ENCODE assay signal across 21 cellular contexts in genomic region chr18:13524824-13525223, GRCh38.
A peak's percentile ranks its signal among the peaks of the same experiment; 100 is the strongest.
DNase-seq lines count a peak whose midpoint lies in the region; ATAC-seq and TF ChIP-seq lines count a peak whose summit lies in the region.
"Had no signal": no experiment of that assay in that cellular context is flagged by ENCODE, and none has a peak within 500 bp of the region (broad histone marks: within the 10 kb centered on the region; RNA-seq: fewer than 3 reads in every experiment).

No MANE protein-coding gene starts in this region.

- intact Hi-C loops in gastrocnemius medialis (cut with DNase I; ENCODE audit: low total_unique reads) = loop anchor here (5.0 kb wide), 1 partner anchor 202 kb away; the partner anchor contains the start of genes FAM210A and RNMT

- no peak overlapping the region for H3K4me3 ChIP-seq in right atrium auricular region
- H3K4me3 ChIP-seq in gastrocnemius medialis = no peak overlapping the region
- H3K4me3 ChIP-seq in BE2C (ENCODE audit: low read depth, low read length) = no peak overlapping the region
- H3K4me3 ChIP-seq: BLaER1 treated with 17β-estradiol and CSF1 and Interleukin-3, amounts not matched to agents 10 nM and 100 nM; GM23338; HAP-1 had no signal

- H3K36me3 ChIP-seq in right atrium auricular region = no peaks in the 10 kb centered on the region
- H3K36me3 ChIP-seq in gastrocnemius medialis = no peaks in the 10 kb centered on the region
- no peaks in the 10 kb centered on the region for H3K36me3 ChIP-seq in BE2C
- H3K36me3 ChIP-seq: HAP-1 had no signal

- TF ChIP-seq CTCF in right atrium auricular region (IDR thresholded peaks at IDR 0.05) (no peak), gastrocnemius medialis (IDR thresholded peaks at IDR 0.05 in 4 of 5, conservative IDR thresholded peaks at IDR 0.05 in 1 of 5) (no peak), BE2C (IDR thresholded peaks at IDR 0.05; ENCODE audit: low read depth, low read length) (no peak)

- H3K4me1 ChIP-seq in right atrium auricular region = peaks cover 0 to 34% of the 10 kb centered on the region in 2 donors
- H3K4me1 ChIP-seq in gastrocnemius medialis = peaks cover 45 to 49% of the 10 kb centered on the region in 2 donors
- no peaks in the 10 kb centered on the region for H3K4me1 ChIP-seq in BE2C
- H3K4me1 ChIP-seq: HAP-1 had no signal

- TF ChIP-seq POLR2A in gastrocnemius medialis (IDR thresholded peaks at IDR 0.05) = no peak

- in situ Hi-C loops in gastrocnemius medialis (cut with MboI; ENCODE audit: low sequenced_read_pairs in 4 of 4) = loop anchor here in 3 of 4 donors (5.0 to 25.0 kb wide), 4 partner anchors 140 to 313 kb away; partner anchors contain the start of gene LDLRAD4 (in 1 of the 3)

- no peaks in the 10 kb centered on the region for H3K27me3 ChIP-seq in right atrium auricular region
- H3K27me3 ChIP-seq in gastrocnemius medialis = no peaks in the 10 kb centered on the region
- H3K27me3 ChIP-seq in BE2C = no peaks in the 10 kb centered on the region
- H3K27me3 ChIP-seq: BLaER1 treated with 17β-estradiol and CSF1 and Interleukin-3, amounts not matched to agents 10 nM and 100 nM had no signal

- H3K27ac ChIP-seq in right atrium auricular region (peak overlapping the region; percentile 51 to 53), gastrocnemius medialis (peak overlapping the region in 3 of 4 donors; percentile 51 to 62 (median 58))
- H3K27ac ChIP-seq: BLaER1 treated with 17β-estradiol and CSF1 and Interleukin-3, amounts not matched to agents 10 nM and 100 nM; RWPE1 had no signal

- H3K9me3 ChIP-seq in right atrium auricular region = no peaks in the 10 kb centered on the region
- no peaks in the 10 kb centered on the region for H3K9me3 ChIP-seq in gastrocnemius medialis
- no peaks in the 10 kb centered on the region for H3K9me3 ChIP-seq in BE2C
- H3K9me3 ChIP-seq: BLaER1 treated with 17β-estradiol and CSF1 and Interleukin-3, amounts not matched to agents 10 nM and 100 nM; HAP-1 had no signal

- ATAC-seq in gastrocnemius medialis = no peak
- ATAC-seq in HG02981 (IDR thresholded peaks at IDR 0.05; ENCODE audit: unreplicated experiment) = no peak
- no peak for ATAC-seq in HG02973 (IDR thresholded peaks at IDR 0.05; ENCODE audit: unreplicated experiment)
- ATAC-seq: CD8-positive, alpha-beta T cell had no signal

- DNase-seq in D341Med (ENCODE audit: low spot score) = peak; percentile 79
- peak; percentile 34 for DNase-seq in NCI-H82 treated with DMSO at 0.1 percent for 48 hours (lab: John Stamatoyannopoulos, UW; ENCODE audit: unreplicated experiment)
- DNase-seq in right atrium auricular region (ENCODE audit: low spot score) = peak; percentile 47
- DNase-seq in gastrocnemius medialis = no peak
- DNase-seq in BE2C = no peak
- DNase-seq: ACHN; CD8-positive, alpha-beta T cell; DMS153; KG1; NCI-H1092; NCI-H1436 treated with DMSO at 0.1 percent for 48 hours; NCI-H2029; NCI-H2227 treated with DMSO at 0.1 percent for 48 hours; NCI-H510A; NK-92 treated with Interleukin-12 subunit alpha and Interleukin-12 subunit beta, amount 100 ng/mL, for 24 hours had no signal

Comparison
In these comparisons a context has a peak if more than half of its experiments do, and no peak if none do; other contexts are left out.
1. DNase-seq: peak in D341Med (single experiment), NCI-H82 treated with DMSO at 0.1 percent for 48 hours (single experiment) and right atrium auricular region (single experiment); none in gastrocnemius medialis (0 of 2) and BE2C (single experiment).